In the genomic region with DNA sequence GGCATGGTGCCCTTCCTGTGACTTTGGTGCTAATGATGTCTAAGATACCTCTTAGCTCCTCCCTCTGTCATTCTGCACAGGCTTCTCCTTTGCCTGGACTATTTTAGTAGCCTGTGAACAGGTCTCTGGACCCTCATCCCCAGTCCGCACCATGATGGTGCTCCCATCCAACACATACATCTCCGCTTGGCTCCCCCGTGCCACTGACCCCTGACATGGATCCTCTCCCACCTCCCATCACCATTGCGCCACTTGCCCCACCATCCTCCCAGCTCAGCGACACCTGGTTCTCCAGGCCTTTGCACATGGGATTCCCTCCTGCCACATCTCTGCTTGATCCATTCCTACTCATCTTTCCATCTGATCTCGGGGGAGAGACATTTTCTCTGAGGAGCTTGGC, we compare ENCODE assay signal across 18 cellular contexts. TPM values are rescaled to one million over a fixed set of nuclear protein-coding genes. Genes with fewer than 3 reads are reported as not detected.
A peak's percentile ranks its signal among the peaks of the same experiment; 100 is the strongest.
DNase-seq lines count a peak whose midpoint lies in the region; ATAC-seq and TF ChIP-seq lines count a peak whose summit lies in the region.
"Had no signal": no experiment of that assay in that cellular context is flagged by ENCODE, and none has a peak within 500 bp of the region (broad histone marks: within the 10 kb centered on the region; RNA-seq: fewer than 3 reads in every experiment).

No MANE protein-coding gene starts in this region.

- H3K4me3 ChIP-seq in MG63 = no peak overlapping the region

- H3K27me3 ChIP-seq in MG63 = no peaks in the 10 kb centered on the region

- DNase-seq in activated naive CD4-positive, alpha-beta T cell treated with Interleukin-2 at 50 U/mL for 16 hours = peak; percentile 3
- no peak for DNase-seq in activated naive CD4-positive, alpha-beta T cell (lab: John Stamatoyannopoulos, UW)
- DNase-seq in activated naive CD8-positive, alpha-beta T cell treated with anti-CD3 and anti-CD28 coated beads for 36 hours = no peak
- no peak for DNase-seq in natural killer cell
- peak; percentile 12 for DNase-seq in ureter (ENCODE audit: low spot score)
- no peak for DNase-seq in MG63
- no peak for DNase-seq in DMS153 (lab: John Stamatoyannopoulos, UW)
- DNase-seq: caudate nucleus; CD4-positive, CD25-positive, alpha-beta regulatory T cell; DMS79; effector memory CD4-positive, alpha-beta T cell; mammary epithelial cell; NCI-H1417 treated with DMSO at 0.1 percent for 48 hours; NCI-H2171; stimulated activated CD4-positive, alpha-beta T cell treated with anti-CD3 and anti-CD28 coated beads, Interleukin-12 subunit alpha, Interleukin-12 subunit beta, amount 100 ng/mL, for 4 hours; trophoblast cell had no signal

- peaks cover 13% of the 10 kb centered on the region for H3K27me3 Mint-ChIP-seq in activated naive CD8-positive, alpha-beta T cell treated with anti-CD3 and anti-CD28 coated beads for 36 hours
- no peaks in the 10 kb centered on the region for H3K27me3 Mint-ChIP-seq in natural killer cell (ENCODE audit: low read depth in 2 of 2)

- no peak for TF ChIP-seq CTCF in natural killer cell (IDR thresholded peaks at IDR 0.05)

- H3K4me1 Mint-ChIP-seq in activated naive CD8-positive, alpha-beta T cell treated with anti-CD3 and anti-CD28 coated beads for 36 hours = peaks cover 22% of the 10 kb centered on the region
- H3K4me1 Mint-ChIP-seq in natural killer cell = peaks cover 42 to 56% of the 10 kb centered on the region in 2 donors
- H3K4me1 Mint-ChIP-seq: nephron had no signal

- peak in 1 of 3 donors; percentile 18 for ATAC-seq in natural killer cell
- ATAC-seq in HG03469 (IDR thresholded peaks at IDR 0.05; ENCODE audit: unreplicated experiment) = no peak

- H3K36me3 ChIP-seq in MG63 = peaks cover under 1% of the 10 kb centered on the region; the same call in 1 of the 2 replicates

- H3K36me3 Mint-ChIP-seq in activated naive CD8-positive, alpha-beta T cell treated with anti-CD3 and anti-CD28 coated beads for 36 hours = peaks cover 17% of the 10 kb centered on the region
- H3K36me3 Mint-ChIP-seq in natural killer cell = peaks cover 13% of the 10 kb centered on the region

- H3K4me3 Mint-ChIP-seq in activated naive CD8-positive, alpha-beta T cell treated with anti-CD3 and anti-CD28 coated beads for 36 hours = no peak overlapping the region
- H3K4me3 Mint-ChIP-seq in natural killer cell = peak overlapping the region; percentile 47
- H3K4me3 Mint-ChIP-seq: nephron had no signal

- intact Hi-C loops in natural killer cell (cut with micrococcal nuclease) = no loop called here

- H3K27ac Mint-ChIP-seq in activated naive CD8-positive, alpha-beta T cell treated with anti-CD3 and anti-CD28 coated beads for 36 hours = peak overlapping the region; percentile 1
- peak overlapping the region; percentile 77 to 99 for H3K27ac Mint-ChIP-seq in natural killer cell
- H3K27ac Mint-ChIP-seq: nephron had no signal

- peaks cover 2% of the 10 kb centered on the region; the same call in 1 of the 2 replicates for H3K9me3 ChIP-seq in MG63

- peaks cover 9% of the 10 kb centered on the region for H3K9me3 Mint-ChIP-seq in activated naive CD8-positive, alpha-beta T cell treated with anti-CD3 and anti-CD28 coated beads for 36 hours
- H3K9me3 Mint-ChIP-seq in natural killer cell = peaks cover 0 to 4% of the 10 kb centered on the region in 2 donors

RNA-seq across cellular contexts. Expression of a gene that starts 33.9 kb away (rescaled TPM):
- total RNA-seq in activated naive CD8-positive, alpha-beta T cell treated with anti-CD3 and anti-CD28 coated beads for 36 hours = 100 to 1,000 TPM; 144 TPM
- total RNA-seq in natural killer cell (100 to 1,000 TPM; 537 to 630 (median 601) TPM), ureter (5.3 TPM)
- 4.6 and 5.8 TPM in 2 replicates for total RNA-seq in MG63 (2014; rRNA removed; shearing (Covaris generic); ENCODE audit: low replicate concordance)

Comparison
In these comparisons a context has a peak if more than half of its experiments do, and no peak if none do; other contexts are left out.
1. DNase-seq: peak in activated naive CD4-positive, alpha-beta T cell treated with Interleukin-2 at 50 U/mL for 16 hours (single experiment) and ureter (single experiment); none in activated naive CD4-positive, alpha-beta T cell (0 of 4), activated naive CD8-positive, alpha-beta T cell treated with anti-CD3 and anti-CD28 coated beads for 36 hours (single experiment), natural killer cell (single experiment), MG63 (single experiment) and DMS153 (single experiment).
2. RNA of a gene that starts 33.9 kb away (total RNA-seq): 537 to 630 TPM in natural killer cell and 144 TPM in activated naive CD8-positive, alpha-beta T cell treated with anti-CD3 and anti-CD28 coated beads for 36 hours; 4.6 to 5.8 TPM in MG63 and 5.3 TPM in ureter (single experiment); every median in the first group is over 10 times any median in the second.